Comparison of ENCODE assay signal across 7 cellular contexts in genomic region chr19:16659464-16659831, GRCh38. TPM values are rescaled to one million over a fixed set of nuclear protein-coding genes. Genes with fewer than 3 reads are reported as not detected.
DNase-seq lines count a peak whose midpoint lies in the region; ATAC-seq, FAIRE-seq and TF ChIP-seq lines count a peak whose summit lies in the region.

No MANE protein-coding gene starts in this region.

- H3K9ac ChIP-seq in kidney (ENCODE audit: low read length in 2 of 2) (peak overlapping the region; percentile 36 to 79), subcutaneous abdominal adipose tissue (ENCODE audit: low read length in 5 of 5) (peak overlapping the region; percentile 38 to 84 (median 80))

- FAIRE-seq in kidney (lab: Jason Lieb, UNC), result no peak

- no peak for DNase-seq in Jurkat, Clone E6-1 (ENCODE audit: low read depth, low spot score)
- no peak for DNase-seq in activated naive CD8-positive, alpha-beta T cell treated with anti-CD3 and anti-CD28 coated beads, Interleukin-2, amount 10 ng/mL, durations not matched to agents 7 days and 5 days
- DNase-seq in kidney (no peak), T1000 (lab: John Stamatoyannopoulos, UW) (no peak), GM03348 (ENCODE audit: low spot score) (no peak)

- H3K4me3 Mint-ChIP-seq in activated naive CD8-positive, alpha-beta T cell treated with anti-CD3 and anti-CD28 coated beads, Interleukin-2, amount 10 ng/mL, durations not matched to agents 7 days and 5 days, result peak overlapping the region; percentile 99

- peaks cover 17% of the 10 kb centered on the region for H3K27me3 Mint-ChIP-seq in activated naive CD8-positive, alpha-beta T cell treated with anti-CD3 and anti-CD28 coated beads, Interleukin-2, amount 10 ng/mL, durations not matched to agents 7 days and 5 days

- POLR2A ChIA-PET in activated naive CD8-positive, alpha-beta T cell treated with anti-CD3 and anti-CD28 coated beads, Interleukin-2, amount 10 ng/mL, durations not matched to agents 7 days and 5 days (lab: Charles Lee), result interaction anchor here (0.6 to 2.8 kb wide), 8 partner anchors 10 to 556 kb away, joined by 3 to 27 read pairs (median 4); partner anchors contain the start of genes MED26 and USE1

- H3K27me3 ChIP-seq in subcutaneous abdominal adipose tissue (ENCODE audit: control insufficient read depth in 5 of 5, insufficient read depth in 4 of 5, low read length in 5 of 5), result no peaks in the 10 kb centered on the region

- peak overlapping the region; percentile 53 to 69 for H3K27ac ChIP-seq in kidney (ENCODE audit: low read depth in 2 of 2, low read length in 2 of 2)
- peak overlapping the region; percentile 80 for H3K27ac ChIP-seq in subcutaneous abdominal adipose tissue (ENCODE audit: low read depth, low read length)

- H3K27ac Mint-ChIP-seq in activated naive CD8-positive, alpha-beta T cell treated with anti-CD3 and anti-CD28 coated beads, Interleukin-2, amount 10 ng/mL, durations not matched to agents 7 days and 5 days, result peak overlapping the region; percentile 98

- H3K36me3 Mint-ChIP-seq in activated naive CD8-positive, alpha-beta T cell treated with anti-CD3 and anti-CD28 coated beads, Interleukin-2, amount 10 ng/mL, durations not matched to agents 7 days and 5 days, result peaks cover 8% of the 10 kb centered on the region

- TF ChIP-seq CTCF in kidney (IDR thresholded peaks at IDR 0.05; ENCODE audit: borderline replicate concordance, extremely low read depth, insufficient read depth), result no peak

- no peaks in the 10 kb centered on the region for H3K9me3 Mint-ChIP-seq in activated naive CD8-positive, alpha-beta T cell treated with anti-CD3 and anti-CD28 coated beads, Interleukin-2, amount 10 ng/mL, durations not matched to agents 7 days and 5 days

- peaks cover 31% of the 10 kb centered on the region for H3K4me1 Mint-ChIP-seq in activated naive CD8-positive, alpha-beta T cell treated with anti-CD3 and anti-CD28 coated beads, Interleukin-2, amount 10 ng/mL, durations not matched to agents 7 days and 5 days

- no peak for ATAC-seq in activated naive CD8-positive, alpha-beta T cell treated with anti-CD3 and anti-CD28 coated beads, Interleukin-2, amount 10 ng/mL, durations not matched to agents 7 days and 5 days (ENCODE audit: low read depth)
- ATAC-seq in HG02642 (IDR thresholded peaks at IDR 0.05; ENCODE audit: poor library complexity, unreplicated experiment), result no peak

- peak overlapping the region; percentile 85 for H3K4me3 ChIP-seq in Jurkat, Clone E6-1 (ENCODE audit: low read length)
- H3K4me3 ChIP-seq in kidney (ENCODE audit: low read length in 2 of 2), result peak overlapping the region; percentile 92 to 96
- H3K4me3 ChIP-seq in subcutaneous abdominal adipose tissue (ENCODE audit: low read depth in 1 of 5, low read length in 5 of 5), result peak overlapping the region; percentile 92 to 98 (median 97)

- H3K4me1 ChIP-seq in kidney (ENCODE audit: control insufficient read depth in 1 of 2, insufficient read depth in 1 of 2, low read depth in 1 of 2, low read length in 2 of 2) (peaks cover 5 to 19% of the 10 kb centered on the region in 2 donors), subcutaneous abdominal adipose tissue (ENCODE audit: control insufficient read depth in 5 of 5, insufficient read depth in 5 of 5, low read length in 5 of 5) (peaks cover 3 to 38% (median 33%) of the 10 kb centered on the region in 5 donors)

- intact Hi-C loops in kidney (cut with DNase I), result no loop called here

- H3K9me3 ChIP-seq in kidney (ENCODE audit: control insufficient read depth in 1 of 2, low read length in 2 of 2) (no peaks in the 10 kb centered on the region), subcutaneous abdominal adipose tissue (ENCODE audit: control insufficient read depth in 5 of 5, low read length in 5 of 5) (no peaks in the 10 kb centered on the region)

- H3K36me3 ChIP-seq in kidney (ENCODE audit: control insufficient read depth in 1 of 2, insufficient read depth in 2 of 2, low read length in 2 of 2) (peaks cover 21 to 24% of the 10 kb centered on the region in 2 donors), subcutaneous abdominal adipose tissue (ENCODE audit: control insufficient read depth in 5 of 5, insufficient read depth in 5 of 5, low read length in 5 of 5) (peaks cover 4 to 37% (median 34%) of the 10 kb centered on the region in 5 donors)

RNA-seq across cellular contexts. Expression of gene SMIM7, which starts 0.5 kb away (rescaled TPM):
- polyA plus RNA-seq in Jurkat, Clone E6-1 (2012; ENCODE audit: insufficient read depth, insufficient read length), result 80.6 TPM
- total RNA-seq in activated naive CD8-positive, alpha-beta T cell treated with anti-CD3 and anti-CD28 coated beads, Interleukin-2, amount 10 ng/mL, durations not matched to agents 7 days and 5 days, result 10 to 100 TPM; 63.6 to 68.8 TPM
- 66.2 TPM for total RNA-seq in kidney
- 144 TPM for polyA plus RNA-seq in kidney (ENCODE audit: insufficient read depth, low read depth, low replicate concordance)

RNA-seq across cellular contexts. Expression of gene TMEM38A, which starts 1.5 kb away (rescaled TPM):
- polyA plus RNA-seq in Jurkat, Clone E6-1 (2012; ENCODE audit: insufficient read depth, insufficient read length), result 5.5 TPM
- 1 to 10 TPM in 1 of 2 experiments, under 1 TPM in 1; 0.51 to 1.6 TPM for total RNA-seq in activated naive CD8-positive, alpha-beta T cell treated with anti-CD3 and anti-CD28 coated beads, Interleukin-2, amount 10 ng/mL, durations not matched to agents 7 days and 5 days
- total RNA-seq in kidney, result 5.8 TPM
- polyA plus RNA-seq in kidney (ENCODE audit: insufficient read depth, low read depth, low replicate concordance), result 10.7 TPM

RNA-seq across cellular contexts. Expression of gene MED26, which starts 31.4 kb away (rescaled TPM):
- polyA plus RNA-seq in Jurkat, Clone E6-1 (2012; ENCODE audit: insufficient read depth, insufficient read length), result 10.5 TPM
- total RNA-seq in activated naive CD8-positive, alpha-beta T cell treated with anti-CD3 and anti-CD28 coated beads, Interleukin-2, amount 10 ng/mL, durations not matched to agents 7 days and 5 days, result 10 to 100 TPM; 16.4 to 21.2 TPM
- 11.8 TPM for total RNA-seq in kidney
- polyA plus RNA-seq in kidney (ENCODE audit: insufficient read depth, low read depth, low replicate concordance), result 3.6 TPM
